8 cellular contexts compared by ENCODE assay signal in the genomic region with DNA sequence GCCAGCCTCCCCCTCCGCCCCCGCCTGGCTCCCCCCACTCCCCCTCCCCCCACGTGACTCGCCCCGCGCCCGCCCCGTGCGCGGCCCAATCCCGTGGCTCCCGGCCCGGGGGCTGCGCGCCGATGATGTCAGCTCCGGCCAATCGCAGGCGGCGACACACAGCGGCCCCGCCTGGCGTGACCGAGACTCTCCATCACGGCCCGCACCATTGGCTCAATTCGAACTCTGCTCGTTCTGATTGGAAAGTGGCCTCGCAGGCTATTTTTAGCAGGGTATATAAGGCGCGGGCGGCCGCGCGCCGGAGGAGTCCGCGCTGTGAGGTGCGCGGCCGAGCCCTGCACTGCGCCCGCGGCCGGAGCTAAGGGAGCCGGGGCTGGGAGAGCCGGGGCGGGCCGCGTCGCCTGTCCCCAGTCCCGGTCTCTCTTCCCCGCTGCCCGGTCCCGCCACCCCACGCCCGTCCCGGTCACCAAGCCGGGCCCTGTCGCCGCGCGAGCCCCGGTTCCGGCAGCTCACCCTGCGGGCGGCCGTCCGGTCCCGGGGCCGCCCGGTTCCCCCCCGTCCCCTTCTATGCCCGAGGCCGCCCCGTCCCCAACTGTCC. TPM values are rescaled to one million over a fixed set of nuclear protein-coding genes. Genes with fewer than 3 reads are reported as not detected.
DNase-seq lines count a peak whose midpoint lies in the region; ATAC-seq and TF ChIP-seq lines count a peak whose summit lies in the region.

No MANE protein-coding gene starts in this region.

- peak overlapping the region; percentile 99 to 100 (median 100) for H3K9ac ChIP-seq in BLaER1 treated with 17β-estradiol and CSF1 and Interleukin-3, amounts not matched to agents 10 nM and 100 nM

- peaks cover 32% of the 10 kb centered on the region for H3K4me1 Mint-ChIP-seq in activated CD4-positive, alpha-beta T cell treated with anti-CD3 and anti-CD28 coated beads for 36 hours
- H3K4me1 Mint-ChIP-seq in chondrocyte (ENCODE audit: low read depth), result peaks cover 28% of the 10 kb centered on the region

- DNase-seq in NCI-H510A treated with DMSO at 0.1 percent for 48 hours (lab: John Stamatoyannopoulos, UW) (peak; percentile 86), chondrocyte (ENCODE audit: low spot score) (peak; percentile 98)
- peak; percentile 99 for DNase-seq in activated CD4-positive, alpha-beta T cell treated with anti-CD3 and anti-CD28 coated beads for 36 hours
- peak; percentile 95 to 99 (median 96) for DNase-seq in stimulated activated CD4-positive, alpha-beta T cell treated with anti-CD3 and anti-CD28 coated beads, Interleukin-1b, Interleukin-23, amount 100 ng/mL, for 24 hours (ENCODE audit: low read depth in 4 of 4, low spot score in 1 of 4)

- TF ChIP-seq CTCF in chondrocyte (IDR thresholded peaks at IDR 0.05), result no peak

- H3K4me2 ChIP-seq in BLaER1 treated with 17β-estradiol and CSF1 and Interleukin-3, amounts not matched to agents 10 nM and 100 nM, result peak overlapping the region; percentile 82 to 92 (median 87)

- POLR2A ChIA-PET in activated CD4-positive, alpha-beta T cell treated with anti-CD3 and anti-CD28 coated beads for 36 hours (lab: Charles Lee), result interaction anchor here (0.5 to 6.8 kb wide), 28 partner anchors 8 to 587 kb away, joined by 3 to 165 read pairs (median 6); no protein-coding TSS in a partner anchor

- intact Hi-C loops in activated CD4-positive, alpha-beta T cell treated with anti-CD3 and anti-CD28 coated beads for 36 hours (cut with DNase I, micrococcal nuclease), result loop anchor here in 1 of 2 experiments (1.0 to 2.0 kb wide), 6 partner anchors 19 to 865 kb away; no protein-coding TSS in a partner anchor

- peak overlapping the region; percentile 87 to 99 (median 94) for H3K4me3 ChIP-seq in BLaER1 treated with 17β-estradiol and CSF1 and Interleukin-3, amounts not matched to agents 10 nM and 100 nM

- CTCF ChIA-PET in activated CD4-positive, alpha-beta T cell treated with anti-CD3 and anti-CD28 coated beads for 36 hours (lab: Charles Lee), result interaction anchor here (0.7 to 1.7 kb wide), 6 partner anchors 10 to 89 kb away, joined by 3 to 8 read pairs (median 3); no protein-coding TSS in a partner anchor

- H3K27me3 ChIP-seq in BLaER1 treated with 17β-estradiol and CSF1 and Interleukin-3, amounts not matched to agents 10 nM and 100 nM, result no peaks in the 10 kb centered on the region
- no peaks in the 10 kb centered on the region for H3K27me3 ChIP-seq in layer of hippocampus (ENCODE audit: control insufficient read depth, insufficient read depth, low read length)

- peak overlapping the region; percentile 99 to 100 (median 100) for H3K27ac ChIP-seq in BLaER1 treated with 17β-estradiol and CSF1 and Interleukin-3, amounts not matched to agents 10 nM and 100 nM
- H3K27ac ChIP-seq in layer of hippocampus (ENCODE audit: low read depth, low read length), result peak overlapping the region; percentile 99

- peaks cover 25 to 46% (median 44%) of the 10 kb centered on the region in 11 experiments for H4K20me1 ChIP-seq in BLaER1 treated with 17β-estradiol and CSF1 and Interleukin-3, amounts not matched to agents 10 nM and 100 nM

- H3K36me3 ChIP-seq in BLaER1 treated with 17β-estradiol and CSF1 and Interleukin-3, amounts not matched to agents 10 nM and 100 nM, result peaks cover 20 to 45% (median 24%) of the 10 kb centered on the region in 11 experiments

- H3K9me3 Mint-ChIP-seq in activated CD4-positive, alpha-beta T cell treated with anti-CD3 and anti-CD28 coated beads for 36 hours (ENCODE audit: low read depth), result peaks cover 9% of the 10 kb centered on the region
- H3K9me3 Mint-ChIP-seq in chondrocyte (ENCODE audit: low read depth), result peaks cover 8% of the 10 kb centered on the region

- no peaks in the 10 kb centered on the region for H3K27me3 Mint-ChIP-seq in activated CD4-positive, alpha-beta T cell treated with anti-CD3 and anti-CD28 coated beads for 36 hours
- H3K27me3 Mint-ChIP-seq in chondrocyte (ENCODE audit: low read depth), result no peaks in the 10 kb centered on the region

- peak overlapping the region; percentile 82 for H3K4me3 Mint-ChIP-seq in activated CD4-positive, alpha-beta T cell treated with anti-CD3 and anti-CD28 coated beads for 36 hours
- H3K4me3 Mint-ChIP-seq in chondrocyte (ENCODE audit: unreplicated experiment), result peak overlapping the region; percentile 94

- peaks cover 47% of the 10 kb centered on the region for H3K36me3 Mint-ChIP-seq in activated CD4-positive, alpha-beta T cell treated with anti-CD3 and anti-CD28 coated beads for 36 hours (ENCODE audit: low read depth)
- peaks cover 41% of the 10 kb centered on the region for H3K36me3 Mint-ChIP-seq in chondrocyte (ENCODE audit: low read depth)

- H3K9me3 ChIP-seq in BLaER1 treated with 17β-estradiol and CSF1 and Interleukin-3, amounts not matched to agents 10 nM and 100 nM (replicated peaks in 1 of 11), result peaks cover 19 to 25% (median 19%) of the 10 kb centered on the region in 11 experiments

- H3K4me1 ChIP-seq in BLaER1 treated with 17β-estradiol and CSF1 and Interleukin-3, amounts not matched to agents 10 nM and 100 nM, result peaks cover 8 to 37% (median 28%) of the 10 kb centered on the region in 10 experiments

- H3K27ac Mint-ChIP-seq in activated CD4-positive, alpha-beta T cell treated with anti-CD3 and anti-CD28 coated beads for 36 hours, result peak overlapping the region; percentile 96
- H3K27ac Mint-ChIP-seq in chondrocyte (ENCODE audit: unreplicated experiment), result peak overlapping the region; percentile 99

- peak; percentile 84 for ATAC-seq in GM19324 (IDR thresholded peaks at IDR 0.05; ENCODE audit: low FRiP score, unreplicated experiment)
- ATAC-seq in HG03457 (IDR thresholded peaks at IDR 0.05; ENCODE audit: unreplicated experiment), result peak; percentile 71
- peak; percentile 78 for ATAC-seq in activated CD4-positive, alpha-beta T cell treated with anti-CD3 and anti-CD28 coated beads for 36 hours

RNA-seq across cellular contexts. Expression of gene KLF6, which starts 0.3 kb away (rescaled TPM):
- 100 to 1,000 TPM; 107 to 114 TPM for total RNA-seq in activated CD4-positive, alpha-beta T cell treated with anti-CD3 and anti-CD28 coated beads for 36 hours
- total RNA-seq in chondrocyte, result 201 to 355 TPM (median 330 TPM) in 3 replicates

Comparison
In these comparisons a context has a peak if more than half of its experiments do, and no peak if none do; other contexts are left out.
1. Peak in every context shown above with its lines: DNase-seq, ATAC-seq, H3K4me3 ChIP-seq and H3K27ac ChIP-seq.